ENCODE assay signal across 16 cellular contexts in genomic region chr2:96872591-96873349, GRCh38. TPM values are rescaled to one million over a fixed set of nuclear protein-coding genes. Genes with fewer than 3 reads are reported as not detected.
DNase-seq lines count a peak whose midpoint lies in the region; ATAC-seq and TF ChIP-seq lines count a peak whose summit lies in the region.
"Had no signal": no experiment of that assay in that cellular context is flagged by ENCODE, and none has a peak within 500 bp of the region (broad histone marks: within the 10 kb centered on the region; RNA-seq: fewer than 3 reads in every experiment).

No MANE protein-coding gene starts in this region.

- peak overlapping the region in 2 of 3 donors; percentile 67 to 69 for H3K27ac Mint-ChIP-seq in CD4-positive, CD25-positive, alpha-beta regulatory T cell
- no peak overlapping the region for H3K27ac Mint-ChIP-seq in neural crest cell (ENCODE audit: unreplicated experiment)
- H3K27ac Mint-ChIP-seq: activated naive CD4-positive, alpha-beta T cell treated with anti-CD3 and anti-CD28 coated beads, Interleukin-2, amount 50 U/mL, for 72 hours had no signal

- H3K4me3 ChIP-seq in CD4-positive, CD25-positive, alpha-beta regulatory T cell (ENCODE audit: low read depth, low read length), result no peak overlapping the region
- H3K4me3 ChIP-seq in esophagus (ENCODE audit: low read depth in 1 of 2, low read length in 2 of 2), result no peak overlapping the region
- H3K4me3 ChIP-seq: colonic mucosa had no signal

- no peaks in the 10 kb centered on the region for H3K36me3 ChIP-seq in CD4-positive, CD25-positive, alpha-beta regulatory T cell (ENCODE audit: control insufficient read depth, insufficient read depth, low read length)
- H3K36me3 ChIP-seq in esophagus (ENCODE audit: control insufficient read depth in 2 of 2, insufficient read depth in 2 of 2, low read length in 1 of 2), result peaks cover 0 to under 1% of the 10 kb centered on the region in 2 donors
- H3K36me3 ChIP-seq: colonic mucosa, neutrophil had no signal

- TF ChIP-seq CTCF in neural crest cell (conservative IDR thresholded peaks at IDR 0.05), result no peak

- H3K27me3 Mint-ChIP-seq in CD4-positive, CD25-positive, alpha-beta regulatory T cell, result peaks cover 35% of the 10 kb centered on the region
- H3K27me3 Mint-ChIP-seq in neural crest cell (ENCODE audit: low read depth), result no peaks in the 10 kb centered on the region

- H3K4me1 Mint-ChIP-seq in CD4-positive, CD25-positive, alpha-beta regulatory T cell, result peaks cover 6 to 45% (median 15%) of the 10 kb centered on the region in 4 donors
- peaks cover 55% of the 10 kb centered on the region for H3K4me1 Mint-ChIP-seq in neural crest cell

- H3K4me3 Mint-ChIP-seq in CD4-positive, CD25-positive, alpha-beta regulatory T cell, result peak overlapping the region in 3 of 4 donors; percentile 28 to 75 (median 53)
- H3K4me3 Mint-ChIP-seq in neural crest cell, result peak overlapping the region; percentile 71

- no peak overlapping the region for H3K27ac ChIP-seq in CD4-positive, CD25-positive, alpha-beta regulatory T cell (ENCODE audit: insufficient read depth, low read length, poor library complexity, severe bottlenecking)
- H3K27ac ChIP-seq in esophagus (ENCODE audit: low read depth in 2 of 2, low read length in 1 of 2), result peak overlapping the region; percentile 31 to 63
- H3K27ac ChIP-seq: colonic mucosa, neutrophil had no signal

- DNase-seq in CD4-positive, CD25-positive, alpha-beta regulatory T cell, result no peak
- peak; percentile 54 for DNase-seq in LHCN-M2 (ENCODE audit: low read depth)
- no peak for DNase-seq in neural crest cell (ENCODE audit: low read depth, low spot score)
- DNase-seq in kidney glomerular epithelial cell (lab: John Stamatoyannopoulos, UW), result no peak
- DNase-seq in NCI-H748 treated with DMSO at 0.1 percent for 48 hours (lab: John Stamatoyannopoulos, UW), result no peak
- DNase-seq in DMS153 treated with DMSO at 0.1 percent for 48 hours (lab: John Stamatoyannopoulos, UW; ENCODE audit: unreplicated experiment), result no peak
- DNase-seq: colonic mucosa; GDM1; NCI-H146; NCI-H774; SHP77; stimulated activated CD4-positive, alpha-beta T cell treated with anti-CD3 and anti-CD28 coated beads, Interleukin-15, amount 100 ng/mL, for 24 hours had no signal

- no peaks in the 10 kb centered on the region for H3K36me3 Mint-ChIP-seq in CD4-positive, CD25-positive, alpha-beta regulatory T cell
- no peaks in the 10 kb centered on the region for H3K36me3 Mint-ChIP-seq in neural crest cell (ENCODE audit: low read depth)
- H3K36me3 Mint-ChIP-seq: activated naive CD4-positive, alpha-beta T cell treated with anti-CD3 and anti-CD28 coated beads, Interleukin-2, amount 50 U/mL, for 72 hours had no signal

- WGBS in esophagus, 2 donors, result 58 to 61% methylated on average over 14 of the region's 14 CpGs

- H3K27me3 ChIP-seq in CD4-positive, CD25-positive, alpha-beta regulatory T cell (ENCODE audit: control insufficient read depth, insufficient read depth, low read length), result no peaks in the 10 kb centered on the region
- H3K27me3 ChIP-seq in esophagus (ENCODE audit: control insufficient read depth in 1 of 2, insufficient read depth in 2 of 2, low read length in 2 of 2), result no peaks in the 10 kb centered on the region
- H3K27me3 ChIP-seq: colonic mucosa had no signal

- H3K9me3 Mint-ChIP-seq in CD4-positive, CD25-positive, alpha-beta regulatory T cell, result no peaks in the 10 kb centered on the region
- H3K9me3 Mint-ChIP-seq in neural crest cell, result no peaks in the 10 kb centered on the region
- H3K9me3 Mint-ChIP-seq: activated naive CD4-positive, alpha-beta T cell treated with anti-CD3 and anti-CD28 coated beads, Interleukin-2, amount 50 U/mL, for 72 hours had no signal

- H3K9me3 ChIP-seq in CD4-positive, CD25-positive, alpha-beta regulatory T cell (ENCODE audit: control insufficient read depth in 2 of 2, low read length in 2 of 2), result no peaks in the 10 kb centered on the region
- H3K9me3 ChIP-seq in esophagus (ENCODE audit: control insufficient read depth in 2 of 2, insufficient read depth in 1 of 2, low read depth in 1 of 2, low read length in 1 of 2), result no peaks in the 10 kb centered on the region
- H3K9me3 ChIP-seq: colonic mucosa, neutrophil had no signal

- ATAC-seq in CD4-positive, CD25-positive, alpha-beta regulatory T cell (ENCODE audit: low read depth in 2 of 2), result no peak
- no peak for ATAC-seq in GM18511 (IDR thresholded peaks at IDR 0.05; ENCODE audit: unreplicated experiment)
- ATAC-seq: activated naive CD4-positive, alpha-beta T cell treated with anti-CD3 and anti-CD28 coated beads, Interleukin-2, amount 50 U/mL, for 72 hours had no signal

- peaks cover 31% of the 10 kb centered on the region for H3K4me1 ChIP-seq in CD4-positive, CD25-positive, alpha-beta regulatory T cell (ENCODE audit: control insufficient read depth, insufficient read depth, low read length, poor library complexity, severe bottlenecking)
- peaks cover 4 to 30% of the 10 kb centered on the region in 2 donors for H3K4me1 ChIP-seq in esophagus (ENCODE audit: control insufficient read depth in 2 of 2, insufficient read depth in 2 of 2, low read length in 1 of 2)

RNA-seq across cellular contexts. Expression of gene SEMA4C, which starts 2.9 kb away (rescaled TPM):
- 23.3 TPM for total RNA-seq in CD4-positive, CD25-positive, alpha-beta regulatory T cell
- polyA plus RNA-seq in CD4-positive, CD25-positive, alpha-beta regulatory T cell, result 1 to 10 TPM; 1.3 to 3.1 (median 2.2) TPM
- 91.4 and 118 TPM in 2 replicates for total RNA-seq in LHCN-M2 (2014; rRNA removed)
- 18.2 TPM for polyA plus RNA-seq in LHCN-M2 (2012)
- polyA plus RNA-seq in esophagus, result 10 to 100 TPM; 13.1 to 14.2 TPM
- 102 and 103 TPM in 2 replicates for total RNA-seq in neural crest cell

RNA-seq across cellular contexts. Expression of gene ANKRD39, which starts 15.0 kb away (rescaled TPM):
- 31.9 TPM for total RNA-seq in CD4-positive, CD25-positive, alpha-beta regulatory T cell
- 10 to 100 TPM; 30.2 to 44.4 (median 37.6) TPM for polyA plus RNA-seq in CD4-positive, CD25-positive, alpha-beta regulatory T cell
- total RNA-seq in LHCN-M2 (2014; rRNA removed) (13.2 and 18.4 TPM in 2 replicates), neural crest cell (23.4 and 25.8 TPM in 2 replicates)
- polyA plus RNA-seq in LHCN-M2 (2012), result 15.2 TPM
- 10 to 100 TPM; 11.9 to 12.2 TPM for polyA plus RNA-seq in esophagus

RNA-seq across cellular contexts. Expression of gene ANKRD23, which starts 28.9 kb away (rescaled TPM):
- total RNA-seq in CD4-positive, CD25-positive, alpha-beta regulatory T cell, result 16.4 TPM
- polyA plus RNA-seq in CD4-positive, CD25-positive, alpha-beta regulatory T cell, result 1 to 10 TPM in 1 of 4 donors, under 1 TPM in 3; 0.68 to 1.1 (median 0.90) TPM
- 1.0 and 2.6 TPM in 2 replicates for total RNA-seq in LHCN-M2 (2014; rRNA removed)
- 0.34 TPM for polyA plus RNA-seq in LHCN-M2 (2012)
- polyA plus RNA-seq in esophagus, result 1 to 10 TPM; 1.2 to 5.0 TPM
- 9.3 and 11.4 TPM in 2 replicates for total RNA-seq in neural crest cell

RNA-seq across cellular contexts. Expression of gene CNNM3, which starts 56.7 kb away (rescaled TPM):
- total RNA-seq in CD4-positive, CD25-positive, alpha-beta regulatory T cell, result 33.1 TPM
- 10 to 100 TPM in 2 of 4 donors, 1 to 10 TPM in 2; 4.9 to 14.0 (median 7.9) TPM for polyA plus RNA-seq in CD4-positive, CD25-positive, alpha-beta regulatory T cell
- 3.2 and 3.4 TPM in 2 replicates for total RNA-seq in LHCN-M2 (2014; rRNA removed)
- 3.7 TPM for polyA plus RNA-seq in LHCN-M2 (2012)
- 1 to 10 TPM; 3.8 to 3.9 TPM for polyA plus RNA-seq in esophagus
- total RNA-seq in neural crest cell, result 32.6 and 33.9 TPM in 2 replicates
